In genomic region chr5:34818717-34819116, GRCh38 we compare ENCODE assay signal across 28 cellular contexts. TPM values are rescaled to one million over a fixed set of nuclear protein-coding genes. Genes with fewer than 3 reads are reported as not detected.
"Had no signal": no experiment of that assay in that cellular context is flagged by ENCODE, and none has a peak within 500 bp of the region (broad histone marks: within the 10 kb centered on the region; RNA-seq: fewer than 3 reads in every experiment).

No MANE protein-coding gene starts in this region.

- H3K4me3 Mint-ChIP-seq: mesothelial cell of epicardium; naive B cell; natural killer cell; nephron progenitor cell; neural progenitor cell; stimulated activated effector memory CD8-positive, alpha-beta T cell treated with anti-CD3 and anti-CD28 coated beads, Interleukin-12 subunit alpha, Interleukin-12 subunit beta, amount 100 ng/mL, for 72 hours; stimulated activated naive CD8-positive, alpha-beta T cell treated with anti-CD3 and anti-CD28 coated beads, Interleukin-15, Interleukin-2, amounts not matched to agents 100 ng/mL and 50 ng/mL, for 24 hours; type B pancreatic cell had no signal

- H3K36me3 ChIP-seq: neural progenitor cell, neutrophil, ovary, prostate gland, uterus had no signal

- H3K4me1 ChIP-seq: left ventricle myocardium inferior, neural progenitor cell, prostate gland, sigmoid colon, spleen, uterus had no signal

- H3K36me3 Mint-ChIP-seq: naive B cell; natural killer cell; stimulated activated effector memory CD8-positive, alpha-beta T cell treated with anti-CD3 and anti-CD28 coated beads, Interleukin-12 subunit alpha, Interleukin-12 subunit beta, amount 100 ng/mL, for 72 hours had no signal

- H3K4me3 ChIP-seq: hepatocyte, left ventricle myocardium inferior, lung, neural progenitor cell, ovary, prostate gland, sigmoid colon, spleen, tibial nerve, uterus had no signal

- H3K27me3 Mint-ChIP-seq: stimulated activated naive CD8-positive, alpha-beta T cell treated with anti-CD3 and anti-CD28 coated beads, Interleukin-15, Interleukin-2, amounts not matched to agents 100 ng/mL and 50 ng/mL, for 24 hours; type B pancreatic cell had no signal

- H3K4me2 ChIP-seq: hepatocyte, neural progenitor cell had no signal

- H3K27me3 ChIP-seq: hepatocyte, neural progenitor cell, neutrophil, ovary, sigmoid colon, spleen, tibial nerve, uterus had no signal

- H3K9me3 ChIP-seq: left ventricle myocardium inferior, neutrophil, ovary, prostate gland, sigmoid colon, spleen, tibial nerve, uterus had no signal

- H3K4me1 Mint-ChIP-seq: naive B cell; natural killer cell; nephron progenitor cell; neural progenitor cell; stimulated activated effector memory CD8-positive, alpha-beta T cell treated with anti-CD3 and anti-CD28 coated beads, Interleukin-12 subunit alpha, Interleukin-12 subunit beta, amount 100 ng/mL, for 72 hours had no signal

- H2AFZ ChIP-seq: hepatocyte, neural progenitor cell had no signal

- ATAC-seq: natural killer cell; right cardiac atrium; stimulated activated effector memory CD8-positive, alpha-beta T cell treated with anti-CD3 and anti-CD28 coated beads, Interleukin-12 subunit alpha, Interleukin-12 subunit beta, amount 100 ng/mL, for 72 hours had no signal

- DNase-seq: islet precursor cell; left ventricle myocardium inferior; mesendoderm; naive B cell; natural killer cell; nephron progenitor cell; occipital lobe; ovary; posterior cingulate gyrus; retina; right cardiac atrium; sigmoid colon; small intestine; spleen; stimulated activated CD4-positive, alpha-beta T cell treated with anti-CD3 and anti-CD28 coated beads, Interleukin-4, amount 100 ng/mL, for 24 hours; stimulated activated naive CD4-positive, alpha-beta T cell; substantia nigra; uterus had no signal

- H3K27ac Mint-ChIP-seq: mesothelial cell of epicardium; naive B cell; natural killer cell; nephron progenitor cell; neural progenitor cell; stimulated activated effector memory CD8-positive, alpha-beta T cell treated with anti-CD3 and anti-CD28 coated beads, Interleukin-12 subunit alpha, Interleukin-12 subunit beta, amount 100 ng/mL, for 72 hours; stimulated activated naive CD8-positive, alpha-beta T cell treated with anti-CD3 and anti-CD28 coated beads, Interleukin-15, Interleukin-2, amounts not matched to agents 100 ng/mL and 50 ng/mL, for 24 hours; type B pancreatic cell had no signal

- H3K9me3 Mint-ChIP-seq: mesothelial cell of epicardium; naive B cell; natural killer cell; nephron progenitor cell; neural progenitor cell; stimulated activated effector memory CD8-positive, alpha-beta T cell treated with anti-CD3 and anti-CD28 coated beads, Interleukin-12 subunit alpha, Interleukin-12 subunit beta, amount 100 ng/mL, for 72 hours; stimulated activated naive CD8-positive, alpha-beta T cell treated with anti-CD3 and anti-CD28 coated beads, Interleukin-15, Interleukin-2, amounts not matched to agents 100 ng/mL and 50 ng/mL, for 24 hours; type B pancreatic cell had no signal

- H3K27ac ChIP-seq: hepatocyte, left ventricle myocardium inferior, neural progenitor cell, neutrophil, ovary, prostate gland, sigmoid colon, spleen, tibial nerve, uterus had no signal

RNA-seq across cellular contexts. Expression of gene TTC23L, which starts 20.2 kb away (rescaled TPM):
- total RNA-seq: left ventricle myocardium inferior, right cardiac atrium had no signal
- polyA plus RNA-seq: hepatocyte, right cardiac atrium had no signal
